9 cellular contexts compared by ENCODE assay signal in genomic region chr2:159703491-159703890, GRCh38.
"Had no signal": no experiment of that assay in that cellular context is flagged by ENCODE, and none has a peak within 500 bp of the region (broad histone marks: within the 10 kb centered on the region; RNA-seq: fewer than 3 reads in every experiment).

No MANE protein-coding gene starts in this region.

- H3K27ac ChIP-seq: GM23248, HL-60 had no signal

- H3K9me3 Mint-ChIP-seq: HFFc6 had no signal

- H3K4me3 Mint-ChIP-seq: HFFc6 had no signal

- ATAC-seq: HCT116, K562 had no signal

- H3K4me3 ChIP-seq: GM23248, HAP-1, K562 had no signal

- H3K36me3 ChIP-seq: HAP-1 had no signal

- DNase-seq: GM23248, GOT3, H7, HFFc6, IMR-90 had no signal

- H3K9me3 ChIP-seq: HAP-1 had no signal

- H3K27ac Mint-ChIP-seq: HFFc6 had no signal
